ENCODE assay signal across 13 cellular contexts in genomic region chr9:8822667-8823025, GRCh38.
"Had no signal": no experiment of that assay in that cellular context is flagged by ENCODE, and none has a peak within 500 bp of the region (broad histone marks: within the 10 kb centered on the region; RNA-seq: fewer than 3 reads in every experiment).

No MANE protein-coding gene starts in this region.

- H3K4me3 ChIP-seq: heart left ventricle, lower lobe of right lung had no signal

- H3K27ac Mint-ChIP-seq: activated naive CD4-positive, alpha-beta T cell treated with anti-CD3 and anti-CD28 coated beads, Interleukin-2, amount 50 U/mL, for 72 hours; activated T-cell treated with anti-CD3 and anti-CD28 coated beads, Interleukin-2, amount 50 U/mL, for 24 hours had no signal

- H3K36me3 Mint-ChIP-seq: activated naive CD4-positive, alpha-beta T cell treated with anti-CD3 and anti-CD28 coated beads, Interleukin-2, amount 50 U/mL, for 72 hours had no signal

- DNase-seq: activated CD4-positive, alpha-beta T cell treated with anti-CD3 and anti-CD28 coated beads, Interleukin-2, amount 50 U/mL, for 4 hours; activated CD4-positive, CD25-positive, alpha-beta regulatory T cell treated with anti-CD3 and anti-CD28 coated beads, Interleukin-2, amount 50 U/mL, for 72 hours; activated effector memory CD4-positive, alpha-beta T cell treated with Interleukin-2 at 50 U/mL for 16 hours; activated T-cell treated with anti-CD3 and anti-CD28 coated beads, Interleukin-2, amount 50 U/mL, for 24 hours; amniotic stem cell; dermis blood vessel endothelial cell; heart left ventricle; lower lobe of right lung; midbrain; stimulated activated CD4-positive, alpha-beta T cell treated with anti-CD3 and anti-CD28 coated beads, Interleukin-12 subunit alpha, Interleukin-12 subunit beta, amount 100 ng/mL, for 4 hours; stimulated activated naive CD4-positive, alpha-beta T cell treated with Interleukin-2 at 50 U/mL for 16 hours had no signal

- H3K4me1 ChIP-seq: lower lobe of right lung had no signal

- H3K9me3 ChIP-seq: lower lobe of right lung had no signal

- H3K27ac ChIP-seq: heart left ventricle, lower lobe of right lung had no signal

- H3K27me3 ChIP-seq: heart left ventricle had no signal

- H3K9me3 Mint-ChIP-seq: activated T-cell treated with anti-CD3 and anti-CD28 coated beads, Interleukin-2, amount 50 U/mL, for 24 hours had no signal

- H3K36me3 ChIP-seq: heart left ventricle, lower lobe of right lung had no signal

- H3K4me3 Mint-ChIP-seq: activated T-cell treated with anti-CD3 and anti-CD28 coated beads, Interleukin-2, amount 50 U/mL, for 24 hours had no signal

- H3K27me3 Mint-ChIP-seq: activated T-cell treated with anti-CD3 and anti-CD28 coated beads, Interleukin-2, amount 50 U/mL, for 24 hours; progenitor cell of endocrine pancreas had no signal
